22 cellular contexts compared by ENCODE assay signal in the genomic region with DNA sequence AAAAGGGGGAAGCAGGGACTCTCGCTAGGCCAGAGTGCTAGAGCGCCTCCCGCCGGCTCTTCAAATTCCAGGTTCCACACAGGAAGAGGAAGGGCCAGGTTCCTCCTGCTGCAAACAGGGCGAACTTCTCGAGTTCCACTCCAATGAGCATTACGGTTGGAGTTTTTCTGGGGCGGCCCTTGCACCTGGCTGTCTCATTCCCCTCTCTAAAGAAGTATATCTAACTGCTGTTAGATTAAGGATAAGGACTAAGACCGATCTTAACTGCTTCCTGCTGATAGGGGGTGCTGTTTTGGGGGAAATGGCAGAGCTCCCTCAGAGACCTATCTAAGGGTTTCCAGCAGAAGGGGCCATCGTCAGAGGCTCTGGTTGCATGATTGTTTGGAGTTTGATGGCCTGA.
DNase-seq lines count a peak whose midpoint lies in the region; ATAC-seq and TF ChIP-seq lines count a peak whose summit lies in the region.
"Had no signal": no experiment of that assay in that cellular context is flagged by ENCODE, and none has a peak within 500 bp of the region (broad histone marks: within the 10 kb centered on the region; RNA-seq: fewer than 3 reads in every experiment).

No MANE protein-coding gene starts in this region.

- POLR2A ChIA-PET in CD4-positive, alpha-beta T cell (lab: Charles Lee) = no interaction called here

- no peak for ATAC-seq in foreskin keratinocyte
- ATAC-seq in CD4-positive, alpha-beta T cell (ENCODE audit: poor library complexity) = no peak
- ATAC-seq in natural killer cell treated with Interleukin-12 subunit alpha and Interleukin-12 subunit beta and Interleukin-15 and Interleukin-18, amount 100 ng/mL, for 72 hours = no peak
- no peak for ATAC-seq in HG02798 (IDR thresholded peaks at IDR 0.05; ENCODE audit: poor library complexity, unreplicated experiment)
- ATAC-seq: HCT116 had no signal

- H3K9me3 Mint-ChIP-seq in CD4-positive, alpha-beta T cell = peaks cover 8% of the 10 kb centered on the region
- H3K9me3 Mint-ChIP-seq in natural killer cell treated with Interleukin-12 subunit alpha and Interleukin-12 subunit beta and Interleukin-15 and Interleukin-18, amount 100 ng/mL, for 72 hours = no peaks in the 10 kb centered on the region

- no peak overlapping the region for H3K4me3 ChIP-seq in GM06990 (replicated peaks; ENCODE audit: low read depth, low read length)
- no peak overlapping the region for H3K4me3 ChIP-seq in OCI-LY3 (ENCODE audit: low read length)
- H3K4me3 ChIP-seq in osteoblast (ENCODE audit: insufficient read depth, low read length) = no peak overlapping the region

- CTCF ChIA-PET in CD4-positive, alpha-beta T cell (lab: Charles Lee) = no interaction called here

- H3K27ac ChIP-seq in OCI-LY3 (ENCODE audit: low read length) (no peak overlapping the region), foreskin keratinocyte (no peak overlapping the region), osteoblast (ENCODE audit: low read depth, low read length) (no peak overlapping the region)
- H3K27ac ChIP-seq in CD4-positive, alpha-beta T cell (ENCODE audit: low read depth, low read length) = no peak overlapping the region
- H3K27ac ChIP-seq: HL-60 had no signal

- no peaks in the 10 kb centered on the region for H3K27me3 Mint-ChIP-seq in CD4-positive, alpha-beta T cell
- H3K27me3 Mint-ChIP-seq in natural killer cell treated with Interleukin-12 subunit alpha and Interleukin-12 subunit beta and Interleukin-15 and Interleukin-18, amount 100 ng/mL, for 72 hours = no peaks in the 10 kb centered on the region
- H3K27me3 Mint-ChIP-seq: B cell; CD8-positive, alpha-beta memory T cell had no signal

- H3K27ac Mint-ChIP-seq in CD4-positive, alpha-beta T cell = no peak overlapping the region
- no peak overlapping the region for H3K27ac Mint-ChIP-seq in natural killer cell treated with Interleukin-12 subunit alpha and Interleukin-12 subunit beta and Interleukin-15 and Interleukin-18, amount 100 ng/mL, for 72 hours
- H3K27ac Mint-ChIP-seq: B cell had no signal

- intact Hi-C loops in CD4-positive, alpha-beta T cell (cut with DNase I, micrococcal nuclease) = no loop called here

- no peaks in the 10 kb centered on the region for H3K4me1 ChIP-seq in OCI-LY3 (ENCODE audit: low read length)
- H3K4me1 ChIP-seq in foreskin keratinocyte = no peaks in the 10 kb centered on the region
- H3K4me1 ChIP-seq in osteoblast (ENCODE audit: insufficient read depth, low read length) = no peaks in the 10 kb centered on the region

- H3K4me3 Mint-ChIP-seq in CD4-positive, alpha-beta T cell = no peak overlapping the region
- no peak overlapping the region for H3K4me3 Mint-ChIP-seq in natural killer cell treated with Interleukin-12 subunit alpha and Interleukin-12 subunit beta and Interleukin-15 and Interleukin-18, amount 100 ng/mL, for 72 hours
- H3K4me3 Mint-ChIP-seq: B cell; CD8-positive, alpha-beta memory T cell had no signal

- H3K27me3 ChIP-seq in GM06990 (replicated peaks; ENCODE audit: control insufficient read depth, insufficient read depth, low read length) (no peaks in the 10 kb centered on the region), OCI-LY3 (ENCODE audit: low read depth, low read length) (no peaks in the 10 kb centered on the region), foreskin keratinocyte (no peaks in the 10 kb centered on the region), osteoblast (ENCODE audit: insufficient read depth, low read length) (no peaks in the 10 kb centered on the region)
- H3K27me3 ChIP-seq in CD4-positive, alpha-beta T cell (ENCODE audit: control insufficient read depth, insufficient read depth, low read length) = no peaks in the 10 kb centered on the region

- H4K20me1 ChIP-seq in OCI-LY3 (ENCODE audit: insufficient read depth, low read length) = no peaks in the 10 kb centered on the region
- H4K20me1 ChIP-seq in osteoblast (ENCODE audit: insufficient read depth, low read length) = no peaks in the 10 kb centered on the region

- H3K9ac ChIP-seq in OCI-LY3 (ENCODE audit: low read length) = no peak overlapping the region

- H3K79me2 ChIP-seq in OCI-LY3 (ENCODE audit: low read length) (no peaks in the 10 kb centered on the region), osteoblast (ENCODE audit: insufficient read depth, low read length) (no peaks in the 10 kb centered on the region)

- H2AFZ ChIP-seq in OCI-LY3 (ENCODE audit: low read depth, low read length) (no peak overlapping the region), osteoblast (ENCODE audit: low read length) (no peak overlapping the region)

- H3K36me3 ChIP-seq in GM06990 (ENCODE audit: control insufficient read depth, insufficient read depth, low read length) = peaks cover 17% of the 10 kb centered on the region
- H3K36me3 ChIP-seq in OCI-LY3 (replicated peaks; ENCODE audit: low read depth, low read length) = peaks cover 22% of the 10 kb centered on the region
- no peaks in the 10 kb centered on the region for H3K36me3 ChIP-seq in osteoblast (ENCODE audit: insufficient read depth, low read length)

- DNase-seq in GM06990 (ENCODE audit: extremely low read depth, insufficient read length) = no peak
- DNase-seq in foreskin keratinocyte = no peak
- DNase-seq in osteoblast (ENCODE audit: insufficient read length, low spot score, missing footprints) = peak; percentile 32
- no peak for DNase-seq in CD4-positive, alpha-beta T cell
- no peak for DNase-seq in natural killer cell treated with Interleukin-12 subunit alpha and Interleukin-12 subunit beta and Interleukin-15 and Interleukin-18, amount 100 ng/mL, for 72 hours (ENCODE audit: low spot score)
- DNase-seq: CD8-positive, alpha-beta memory T cell; DMS 273 treated with DMSO at 0.1 percent for 48 hours; EL; KG1; MM.1S; NCI-H1105 treated with DMSO at 0.1 percent for 48 hours; NCI-H187; NCI-H2171; NCI-H446 treated with DMSO at 0.1 percent for 48 hours; OCI-M1; RPMI8226; SW 1271 had no signal

- H3K4me2 ChIP-seq in OCI-LY3 (ENCODE audit: low read length) (no peak overlapping the region), osteoblast (ENCODE audit: insufficient read depth, low read length) (no peak overlapping the region)

- peaks cover 7% of the 10 kb centered on the region for H3K4me1 Mint-ChIP-seq in CD4-positive, alpha-beta T cell (ENCODE audit: low read depth)
- H3K4me1 Mint-ChIP-seq in natural killer cell treated with Interleukin-12 subunit alpha and Interleukin-12 subunit beta and Interleukin-15 and Interleukin-18, amount 100 ng/mL, for 72 hours (ENCODE audit: low read depth in 2 of 2) = peaks cover 14 to 16% of the 10 kb centered on the region in 2 donors

- peaks cover 88% of the 10 kb centered on the region for H3K36me3 Mint-ChIP-seq in CD4-positive, alpha-beta T cell (ENCODE audit: low read depth)
- H3K36me3 Mint-ChIP-seq in natural killer cell treated with Interleukin-12 subunit alpha and Interleukin-12 subunit beta and Interleukin-15 and Interleukin-18, amount 100 ng/mL, for 72 hours = peaks cover 15% of the 10 kb centered on the region

- TF ChIP-seq CTCF in GM06990 (IDR thresholded peaks at IDR 0.05; ENCODE audit: insufficient read depth, low read length, poor library complexity, severe bottlenecking) = peak; percentile 3
- TF ChIP-seq CTCF in OCI-LY3 (IDR thresholded peaks at IDR 0.05; ENCODE audit: low read depth, low read length) = 0 out of 2 replicates have a peak, but pooled peaks have one; percentile 9
- TF ChIP-seq CTCF in foreskin keratinocyte (conservative IDR thresholded peaks at IDR 0.05) = peak; percentile 18
- no peak for TF ChIP-seq CTCF in osteoblast (IDR thresholded peaks at IDR 0.05; ENCODE audit: extremely low read depth, low read depth, low read length)
- TF ChIP-seq CTCF in CD4-positive, alpha-beta T cell (IDR thresholded peaks at IDR 0.05) = no peak

- H3K9me3 ChIP-seq in OCI-LY3 (ENCODE audit: insufficient read depth, low read length) (peaks cover 8% of the 10 kb centered on the region), osteoblast (ENCODE audit: low read depth, low read length) (no peaks in the 10 kb centered on the region)
- peaks cover 7% of the 10 kb centered on the region for H3K9me3 ChIP-seq in CD4-positive, alpha-beta T cell (ENCODE audit: control insufficient read depth, low read length)

Comparison
In these comparisons a context has a peak if more than half of its experiments do, and no peak if none do; other contexts are left out.
1. CTCF ChIP-seq: peak in GM06990 (single experiment), OCI-LY3 (single experiment) and foreskin keratinocyte (single experiment); none in osteoblast (single experiment) and CD4-positive, alpha-beta T cell (single experiment).